In the genomic region with DNA sequence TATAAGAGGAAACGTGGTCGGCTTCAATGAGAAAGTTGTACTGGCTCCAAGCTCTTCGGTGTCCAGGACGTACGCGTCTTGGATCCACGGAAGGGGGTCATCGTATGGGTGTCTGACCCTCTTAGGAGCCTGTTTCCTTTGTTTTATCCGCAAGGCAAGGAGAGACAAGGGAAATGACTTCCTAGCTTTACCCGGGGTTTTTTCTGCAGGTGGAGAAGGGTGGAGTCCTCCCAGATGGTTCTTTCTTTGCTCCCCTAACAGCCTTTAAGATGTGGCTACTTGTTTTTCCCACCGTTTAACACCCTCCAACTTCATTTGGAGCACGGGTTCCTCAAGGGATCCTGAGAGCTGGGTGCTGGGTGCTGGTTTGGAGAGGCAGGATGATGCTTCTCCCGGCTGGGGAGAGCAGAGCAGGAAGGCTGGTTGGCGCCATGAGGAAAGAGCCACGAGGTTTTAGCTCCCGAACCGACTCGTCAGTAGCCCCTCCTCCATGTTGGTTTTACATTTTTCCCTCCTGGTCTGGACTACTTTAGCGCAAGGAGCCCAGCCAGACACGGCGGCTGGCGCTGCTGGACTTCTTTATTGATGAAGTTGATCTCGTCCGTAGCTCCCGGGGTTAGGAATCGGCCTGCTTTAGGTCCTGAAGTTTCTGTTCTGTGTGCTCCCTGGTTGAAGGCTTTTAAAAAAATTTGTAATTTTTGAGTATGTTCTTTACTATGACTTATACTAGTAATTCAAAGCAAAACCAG, we compare ENCODE assay signal across 8 cellular contexts. TPM values are rescaled to one million over a fixed set of nuclear protein-coding genes. Genes with fewer than 3 reads are reported as not detected.
DNase-seq lines count a peak whose midpoint lies in the region; ATAC-seq, FAIRE-seq and TF ChIP-seq lines count a peak whose summit lies in the region.

No MANE protein-coding gene starts in this region.

- TF ChIP-seq CTCF in mucosa of descending colon (IDR thresholded peaks at IDR 0.05) (no peak), tibial artery (IDR thresholded peaks at IDR 0.05) (no peak)

- H3K27ac ChIP-seq in esophagus (ENCODE audit: low read depth in 2 of 2, low read length in 1 of 2) (peak overlapping the region; percentile 89 to 94), tibial artery (peak overlapping the region; percentile 79 to 89)

- H3K4me3 Mint-ChIP-seq in activated CD4-positive, alpha-beta T cell treated with anti-CD3 and anti-CD28 coated beads, Interleukin-2, amount 10 ng/mL, durations not matched to agents 7 days and 5 days = peak overlapping the region; percentile 82

- CTCF ChIA-PET in activated CD4-positive, alpha-beta T cell treated with anti-CD3 and anti-CD28 coated beads, Interleukin-2, amount 10 ng/mL, durations not matched to agents 7 days and 5 days (lab: Charles Lee) = interaction anchor here (0.6 to 4.4 kb wide), 3 partner anchors 11 to 17 kb away, joined by 3 to 18 read pairs (median 5); no protein-coding TSS in a partner anchor

- H3K9me3 Mint-ChIP-seq in activated CD4-positive, alpha-beta T cell treated with anti-CD3 and anti-CD28 coated beads, Interleukin-2, amount 10 ng/mL, durations not matched to agents 7 days and 5 days = no peaks in the 10 kb centered on the region

- peaks cover 2% of the 10 kb centered on the region for H3K36me3 Mint-ChIP-seq in activated CD4-positive, alpha-beta T cell treated with anti-CD3 and anti-CD28 coated beads, Interleukin-2, amount 10 ng/mL, durations not matched to agents 7 days and 5 days (ENCODE audit: low read depth)

- no peaks in the 10 kb centered on the region for H3K27me3 ChIP-seq in esophagus (ENCODE audit: control insufficient read depth in 1 of 2, insufficient read depth in 2 of 2, low read length in 2 of 2)
- H3K27me3 ChIP-seq in tibial artery = no peaks in the 10 kb centered on the region

- DNase-seq in Ammon's horn (ENCODE audit: low spot score) (peak; percentile 64), GM18507 (ENCODE audit: extremely low spot score, insufficient read length, low read depth) (peak; percentile 3), NCI-H2196 (lab: John Stamatoyannopoulos, UW; ENCODE audit: unreplicated experiment) (peak; percentile 74), mucosa of descending colon (peak; percentile 68 to 72 (median 71)), tibial artery (peak; percentile 27 to 70)
- no peak for DNase-seq in activated CD4-positive, alpha-beta T cell treated with anti-CD3 and anti-CD28 coated beads, Interleukin-2, amount 10 ng/mL, durations not matched to agents 7 days and 5 days

- H3K9me3 ChIP-seq in esophagus (ENCODE audit: control insufficient read depth in 2 of 2, insufficient read depth in 1 of 2, low read depth in 1 of 2, low read length in 1 of 2) = no peaks in the 10 kb centered on the region
- no peaks in the 10 kb centered on the region for H3K9me3 ChIP-seq in mucosa of descending colon
- H3K9me3 ChIP-seq in tibial artery = no peaks in the 10 kb centered on the region

- peaks cover 3% of the 10 kb centered on the region for H3K27me3 Mint-ChIP-seq in activated CD4-positive, alpha-beta T cell treated with anti-CD3 and anti-CD28 coated beads, Interleukin-2, amount 10 ng/mL, durations not matched to agents 7 days and 5 days

- ATAC-seq in HG03095 (IDR thresholded peaks at IDR 0.05; ENCODE audit: unreplicated experiment) (peak; percentile 11), mucosa of descending colon (peak; percentile 66)

- H3K36me3 ChIP-seq in esophagus (ENCODE audit: control insufficient read depth in 2 of 2, insufficient read depth in 2 of 2, low read length in 1 of 2) (no peaks in the 10 kb centered on the region), mucosa of descending colon (ENCODE audit: low read depth) (no peaks in the 10 kb centered on the region), tibial artery (no peaks in the 10 kb centered on the region)

- H3K4me1 ChIP-seq in esophagus (ENCODE audit: control insufficient read depth in 2 of 2, insufficient read depth in 2 of 2, low read length in 1 of 2) = no peaks in the 10 kb centered on the region
- H3K4me1 ChIP-seq in mucosa of descending colon (ENCODE audit: low read depth) = peaks cover 4% of the 10 kb centered on the region
- H3K4me1 ChIP-seq in tibial artery = peaks cover 0 to 16% (median 7%) of the 10 kb centered on the region in 4 donors

- H3K27ac Mint-ChIP-seq in activated CD4-positive, alpha-beta T cell treated with anti-CD3 and anti-CD28 coated beads, Interleukin-2, amount 10 ng/mL, durations not matched to agents 7 days and 5 days = peak overlapping the region; percentile 87

- peak; percentile 72 for FAIRE-seq in GM18507 (lab: Jason Lieb, UNC)

- POLR2A ChIA-PET in activated CD4-positive, alpha-beta T cell treated with anti-CD3 and anti-CD28 coated beads, Interleukin-2, amount 10 ng/mL, durations not matched to agents 7 days and 5 days (lab: Charles Lee) = interaction anchor here (1.1 kb wide), 1 partner anchor 60 kb away, joined by 3 read pairs; the partner anchor contains the start of gene TMCO1

- 1% methylated on average over 26 of the region's 26 CpGs for WGBS in esophagus, 2 donors

- intact Hi-C loops in mucosa of descending colon (cut with DNase I, micrococcal nuclease) = no loop called here
- intact Hi-C loops in tibial artery (cut with DNase I; ENCODE audit: low total_unique reads) = no loop called here

- H3K4me1 Mint-ChIP-seq in activated CD4-positive, alpha-beta T cell treated with anti-CD3 and anti-CD28 coated beads, Interleukin-2, amount 10 ng/mL, durations not matched to agents 7 days and 5 days = peaks cover 32% of the 10 kb centered on the region

- peak overlapping the region; percentile 83 to 98 for H3K4me3 ChIP-seq in esophagus (ENCODE audit: low read depth in 1 of 2, low read length in 2 of 2)
- H3K4me3 ChIP-seq in mucosa of descending colon = peak overlapping the region; percentile 74
- peak overlapping the region; percentile 78 to 92 for H3K4me3 ChIP-seq in tibial artery

RNA-seq across cellular contexts. Expression of gene UCK2, which starts 1.3 kb away (rescaled TPM):
- 10 to 100 TPM; 22.4 to 23.7 TPM for total RNA-seq in activated CD4-positive, alpha-beta T cell treated with anti-CD3 and anti-CD28 coated beads, Interleukin-2, amount 10 ng/mL, durations not matched to agents 7 days and 5 days
- polyA plus RNA-seq in esophagus = 10 to 100 TPM; 18.8 to 25.4 TPM
- total RNA-seq in mucosa of descending colon = 10 to 100 TPM; 41.6 to 86.5 (median 51.8) TPM
